Comparison of ENCODE assay signal across 1 cellular context in genomic region chr3:114408763-114409162, GRCh38.
TF ChIP-seq lines count a peak whose summit lies in the region.

No MANE protein-coding gene starts in this region.

TF ChIP-seq in WTC11, 78 proteins besides CTCF, POLR2A, EP300 and RAD21 (continued from another document):
- TF ChIP-seq ZNF425 (CRISPR knock-in tag; conservative IDR thresholded peaks at IDR 0.05) (no peak), ERG (CRISPR knock-in tag; IDR thresholded peaks at IDR 0.05) (no peak), ATF1 (CRISPR knock-in tag; IDR thresholded peaks at IDR 0.05) (no peak), TEAD1 (CRISPR knock-in tag; IDR thresholded peaks at IDR 0.05) (no peak), RELA (CRISPR knock-in tag; IDR thresholded peaks at IDR 0.05; ENCODE audit: borderline replicate concordance) (no peak)
- TF ChIP-seq, protein P1, sequence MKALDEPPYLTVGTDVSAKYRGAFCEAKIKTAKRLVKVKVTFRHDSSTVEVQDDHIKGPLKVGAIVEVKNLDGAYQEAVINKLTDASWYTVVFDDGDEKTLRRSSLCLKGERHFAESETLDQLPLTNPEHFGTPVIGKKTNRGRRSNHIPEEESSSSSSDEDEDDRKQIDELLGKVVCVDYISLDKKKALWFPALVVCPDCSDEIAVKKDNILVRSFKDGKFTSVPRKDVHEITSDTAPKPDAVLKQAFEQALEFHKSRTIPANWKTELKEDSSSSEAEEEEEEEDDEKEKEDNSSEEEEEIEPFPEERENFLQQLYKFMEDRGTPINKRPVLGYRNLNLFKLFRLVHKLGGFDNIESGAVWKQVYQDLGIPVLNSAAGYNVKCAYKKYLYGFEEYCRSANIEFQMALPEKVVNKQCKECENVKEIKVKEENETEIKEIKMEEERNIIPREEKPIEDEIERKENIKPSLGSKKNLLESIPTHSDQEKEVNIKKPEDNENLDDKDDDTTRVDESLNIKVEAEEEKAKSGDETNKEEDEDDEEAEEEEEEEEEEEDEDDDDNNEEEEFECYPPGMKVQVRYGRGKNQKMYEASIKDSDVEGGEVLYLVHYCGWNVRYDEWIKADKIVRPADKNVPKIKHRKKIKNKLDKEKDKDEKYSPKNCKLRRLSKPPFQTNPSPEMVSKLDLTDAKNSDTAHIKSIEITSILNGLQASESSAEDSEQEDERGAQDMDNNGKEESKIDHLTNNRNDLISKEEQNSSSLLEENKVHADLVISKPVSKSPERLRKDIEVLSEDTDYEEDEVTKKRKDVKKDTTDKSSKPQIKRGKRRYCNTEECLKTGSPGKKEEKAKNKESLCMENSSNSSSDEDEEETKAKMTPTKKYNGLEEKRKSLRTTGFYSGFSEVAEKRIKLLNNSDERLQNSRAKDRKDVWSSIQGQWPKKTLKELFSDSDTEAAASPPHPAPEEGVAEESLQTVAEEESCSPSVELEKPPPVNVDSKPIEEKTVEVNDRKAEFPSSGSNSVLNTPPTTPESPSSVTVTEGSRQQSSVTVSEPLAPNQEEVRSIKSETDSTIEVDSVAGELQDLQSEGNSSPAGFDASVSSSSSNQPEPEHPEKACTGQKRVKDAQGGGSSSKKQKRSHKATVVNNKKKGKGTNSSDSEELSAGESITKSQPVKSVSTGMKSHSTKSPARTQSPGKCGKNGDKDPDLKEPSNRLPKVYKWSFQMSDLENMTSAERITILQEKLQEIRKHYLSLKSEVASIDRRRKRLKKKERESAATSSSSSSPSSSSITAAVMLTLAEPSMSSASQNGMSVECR (CRISPR knock-in tag; IDR thresholded peaks at IDR 0.05; ENCODE audit: borderline replicate concordance), result no peak
- TF ChIP-seq, protein P2, sequence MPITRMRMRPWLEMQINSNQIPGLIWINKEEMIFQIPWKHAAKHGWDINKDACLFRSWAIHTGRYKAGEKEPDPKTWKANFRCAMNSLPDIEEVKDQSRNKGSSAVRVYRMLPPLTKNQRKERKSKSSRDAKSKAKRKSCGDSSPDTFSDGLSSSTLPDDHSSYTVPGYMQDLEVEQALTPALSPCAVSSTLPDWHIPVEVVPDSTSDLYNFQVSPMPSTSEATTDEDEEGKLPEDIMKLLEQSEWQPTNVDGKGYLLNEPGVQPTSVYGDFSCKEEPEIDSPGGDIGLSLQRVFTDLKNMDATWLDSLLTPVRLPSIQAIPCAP (CRISPR knock-in tag; IDR thresholded peaks at IDR 0.05), result no peak
